In genomic region chr17:4583796-4584124, GRCh38 we compare ENCODE assay signal across 8 cellular contexts.
DNase-seq lines count a peak whose midpoint lies in the region; ATAC-seq lines count a peak whose summit lies in the region.

No MANE protein-coding gene starts in this region.

- peak; percentile 54 for ATAC-seq in effector memory CD8-positive, alpha-beta T cell (replicated peaks)
- no peak for ATAC-seq in HG02571 (IDR thresholded peaks at IDR 0.05; ENCODE audit: unreplicated experiment)

- H3K27ac ChIP-seq in mucosa of rectum (ENCODE audit: low read depth in 2 of 2, low read length in 2 of 2) = no peak overlapping the region

- H3K9me3 Mint-ChIP-seq in effector memory CD8-positive, alpha-beta T cell = no peaks in the 10 kb centered on the region

- no peaks in the 10 kb centered on the region for H3K9me3 ChIP-seq in ES-I3 (ENCODE audit: control insufficient read depth, insufficient read depth, low read length)
- no peaks in the 10 kb centered on the region for H3K9me3 ChIP-seq in mucosa of rectum (ENCODE audit: control insufficient read depth in 2 of 2, low read length in 2 of 2)

- no peaks in the 10 kb centered on the region for H3K36me3 ChIP-seq in ES-I3 (ENCODE audit: insufficient read depth, low read length)
- no peaks in the 10 kb centered on the region for H3K36me3 ChIP-seq in mucosa of rectum (ENCODE audit: control insufficient read depth in 2 of 2, insufficient read depth in 2 of 2, low read length in 2 of 2)

- H3K27ac Mint-ChIP-seq in effector memory CD8-positive, alpha-beta T cell = no peak overlapping the region

- H3K27me3 ChIP-seq in mucosa of rectum (ENCODE audit: control insufficient read depth in 2 of 2, insufficient read depth in 2 of 2, low read length in 2 of 2) = peaks cover 32 to 37% of the 10 kb centered on the region in 2 donors

- H3K4me3 ChIP-seq in mucosa of rectum (ENCODE audit: low read length in 2 of 2) = peak overlapping the region; percentile 9 to 50

- peaks cover 4 to 5% of the 10 kb centered on the region in 2 donors for H3K4me1 Mint-ChIP-seq in effector memory CD8-positive, alpha-beta T cell (ENCODE audit: low read depth in 2 of 2)

- H3K4me1 ChIP-seq in ES-I3 (ENCODE audit: insufficient read depth, low read length) = peaks cover 13% of the 10 kb centered on the region
- peaks cover 4 to 7% of the 10 kb centered on the region in 2 donors for H3K4me1 ChIP-seq in mucosa of rectum (ENCODE audit: control insufficient read depth in 2 of 2, insufficient read depth in 2 of 2, low read length in 2 of 2)

- no peaks in the 10 kb centered on the region for H3K36me3 Mint-ChIP-seq in effector memory CD8-positive, alpha-beta T cell (ENCODE audit: insufficient read depth)

- H3K4me3 Mint-ChIP-seq in effector memory CD8-positive, alpha-beta T cell = peak overlapping the region; percentile 68 to 71

- H3K27me3 Mint-ChIP-seq in effector memory CD8-positive, alpha-beta T cell = peaks cover 48 to 79% of the 10 kb centered on the region in 2 donors

- DNase-seq in NCI-H526 treated with DMSO at 0.1 percent for 48 hours (lab: John Stamatoyannopoulos, UW) (peak; percentile 22), SKM-1 treated with dmso at 0.1 percent for 144 hours (lab: John Stamatoyannopoulos, UW; ENCODE audit: unreplicated experiment) (no peak), anterior cingulate cortex (lab: John Stamatoyannopoulos, UW) (no peak), CD1c-positive myeloid dendritic cell (ENCODE audit: extremely low spot score) (no peak)
- DNase-seq in effector memory CD8-positive, alpha-beta T cell = no peak

- H3K9ac ChIP-seq in ES-I3 (ENCODE audit: low read depth, low read length) (peak overlapping the region; percentile 77), mucosa of rectum (ENCODE audit: low read depth in 1 of 2, low read length in 2 of 2) (no peak overlapping the region)
